Comparison of ENCODE assay signal across 24 cellular contexts in genomic region chr3:37249717-37250116, GRCh38. TPM values are rescaled to one million over a fixed set of nuclear protein-coding genes. Genes with fewer than 3 reads are reported as not detected.
DNase-seq lines count a peak whose midpoint lies in the region; TF ChIP-seq lines count a peak whose summit lies in the region.
"Had no signal": no experiment of that assay in that cellular context is flagged by ENCODE, and none has a peak within 500 bp of the region (broad histone marks: within the 10 kb centered on the region; RNA-seq: fewer than 3 reads in every experiment).

No MANE protein-coding gene starts in this region.

- peak overlapping the region; percentile 8 for H3K27ac Mint-ChIP-seq in activated T-cell treated with anti-CD3 and anti-CD28 coated beads, Interleukin-2, amount 50 U/mL, for 24 hours
- H3K27ac Mint-ChIP-seq in neural crest cell (ENCODE audit: unreplicated experiment): peak overlapping the region; percentile 35
- H3K27ac Mint-ChIP-seq: T-helper 2 cell treated with Interferon-gamma antibody and Interleukin-4, amounts not matched to agents 5 μg/mL and 100 μg/mL, for 36 hours had no signal

- H3K4me1 Mint-ChIP-seq in activated T-cell treated with anti-CD3 and anti-CD28 coated beads, Interleukin-2, amount 50 U/mL, for 24 hours (ENCODE audit: low read depth): peaks cover 66% of the 10 kb centered on the region
- H3K4me1 Mint-ChIP-seq in neural crest cell: peaks cover 11% of the 10 kb centered on the region

- H3K4me3 Mint-ChIP-seq in activated T-cell treated with anti-CD3 and anti-CD28 coated beads, Interleukin-2, amount 50 U/mL, for 24 hours: no peak overlapping the region
- no peak overlapping the region for H3K4me3 Mint-ChIP-seq in neural crest cell
- H3K4me3 Mint-ChIP-seq: T-helper 2 cell treated with Interferon-gamma antibody and Interleukin-4, amounts not matched to agents 5 μg/mL and 100 μg/mL, for 36 hours had no signal

- no peak for DNase-seq in activated T-cell treated with anti-CD3 and anti-CD28 coated beads, Interleukin-2, amount 50 U/mL, for 24 hours
- no peak for DNase-seq in activated T-cell treated with anti-CD3 and anti-CD28 coated beads, Interleukin-2, amount 50 U/mL, for 1 hour
- peak; percentile 74 for DNase-seq in LHCN-M2 (ENCODE audit: low read depth)
- peak; percentile 20 for DNase-seq in choroid plexus epithelial cell (ENCODE audit: low read depth)
- DNase-seq in neural crest cell (ENCODE audit: low read depth, low spot score): no peak
- DNase-seq in mucosa of gallbladder (ENCODE audit: low spot score): no peak
- no peak for DNase-seq in DMS114 treated with DMSO at 0.1 percent for 48 hours (lab: John Stamatoyannopoulos, UW; ENCODE audit: unreplicated experiment)
- no peak for DNase-seq in Kasumi-1 (lab: John Stamatoyannopoulos, UW)
- DNase-seq: activated CD4-positive, alpha-beta T cell treated with anti-CD3 and anti-CD28 coated beads, Interleukin-2, amount 50 U/mL, for 48 hours; activated CD8-positive, alpha-beta memory T cell treated with anti-CD3 and anti-CD28 coated beads, Interleukin-2, amount 50 U/mL, for 48 hours; activated effector memory CD4-positive, alpha-beta T cell treated with Interleukin-2 at 50 U/mL for 16 hours; BE2C; brain microvascular endothelial cell; cortex of kidney; NCI-H1092 treated with DMSO at 0.1 percent for 48 hours; NCI-H187 treated with DMSO at 0.1 percent for 48 hours; NCI-H526; RPMI8226; stimulated activated CD4-positive, alpha-beta T cell treated with anti-CD3 and anti-CD28 coated beads, Interleukin-4, amount 100 ng/mL, for 4 hours; stimulated activated naive CD4-positive, alpha-beta T cell; uterus had no signal

- TF ChIP-seq CTCF in choroid plexus epithelial cell (conservative IDR thresholded peaks at IDR 0.05; ENCODE audit: low read depth, low read length) (no peak), neural crest cell (conservative IDR thresholded peaks at IDR 0.05) (no peak)

- H3K27me3 Mint-ChIP-seq in activated T-cell treated with anti-CD3 and anti-CD28 coated beads, Interleukin-2, amount 50 U/mL, for 24 hours: no peaks in the 10 kb centered on the region
- no peaks in the 10 kb centered on the region for H3K27me3 Mint-ChIP-seq in neural crest cell (ENCODE audit: low read depth)

- H3K4me3 ChIP-seq in choroid plexus epithelial cell (ENCODE audit: low read depth, low read length): no peak overlapping the region
- H3K4me3 ChIP-seq: HAP-1, thoracic aorta, uterus had no signal

- peaks cover 52% of the 10 kb centered on the region for H3K36me3 Mint-ChIP-seq in activated T-cell treated with anti-CD3 and anti-CD28 coated beads, Interleukin-2, amount 50 U/mL, for 24 hours (ENCODE audit: low read depth)
- H3K36me3 Mint-ChIP-seq in neural crest cell (ENCODE audit: low read depth): no peaks in the 10 kb centered on the region

- H3K9me3 Mint-ChIP-seq in activated T-cell treated with anti-CD3 and anti-CD28 coated beads, Interleukin-2, amount 50 U/mL, for 24 hours: no peaks in the 10 kb centered on the region
- no peaks in the 10 kb centered on the region for H3K9me3 Mint-ChIP-seq in neural crest cell
- H3K9me3 Mint-ChIP-seq: T-helper 2 cell treated with Interferon-gamma antibody and Interleukin-4, amounts not matched to agents 5 μg/mL and 100 μg/mL, for 36 hours had no signal

RNA-seq across cellular contexts. Expression of gene GOLGA4, which starts 6.6 kb away (rescaled TPM):
- total RNA-seq in LHCN-M2 (2014; rRNA removed) (45.5 and 69.5 TPM in 2 replicates), neural crest cell (39.0 and 44.0 TPM in 2 replicates), mucosa of gallbladder (89.0 TPM)
- polyA plus RNA-seq in LHCN-M2 (2012): 15.8 TPM

Comparison
In these comparisons a context has a peak if more than half of its experiments do, and no peak if none do; other contexts are left out.
1. DNase-seq: peak in LHCN-M2 (single experiment) and choroid plexus epithelial cell (single experiment); none in activated T-cell treated with anti-CD3 and anti-CD28 coated beads, Interleukin-2, amount 50 U/mL, for 24 hours (single experiment), activated T-cell treated with anti-CD3 and anti-CD28 coated beads, Interleukin-2, amount 50 U/mL, for 1 hour (single experiment), neural crest cell (single experiment), mucosa of gallbladder (single experiment), DMS114 treated with DMSO at 0.1 percent for 48 hours (single experiment) and Kasumi-1 (0 of 2).